Comparison of ENCODE assay signal across 7 cellular contexts in genomic region chr11:41113160-41113559, GRCh38.
"Had no signal": no experiment of that assay in that cellular context is flagged by ENCODE, and none has a peak within 500 bp of the region (broad histone marks: within the 10 kb centered on the region; RNA-seq: fewer than 3 reads in every experiment).

No MANE protein-coding gene starts in this region.

- ATAC-seq: HCT116, K562 had no signal

- H3K4me3 ChIP-seq: HAP-1, K562 had no signal

- DNase-seq: GOT3, HFFc6, IMR-90, KG1 had no signal

- H3K9me3 ChIP-seq: HAP-1 had no signal

- H3K36me3 ChIP-seq: HAP-1 had no signal
